Comparison of ENCODE assay signal across 8 cellular contexts in the genomic region with DNA sequence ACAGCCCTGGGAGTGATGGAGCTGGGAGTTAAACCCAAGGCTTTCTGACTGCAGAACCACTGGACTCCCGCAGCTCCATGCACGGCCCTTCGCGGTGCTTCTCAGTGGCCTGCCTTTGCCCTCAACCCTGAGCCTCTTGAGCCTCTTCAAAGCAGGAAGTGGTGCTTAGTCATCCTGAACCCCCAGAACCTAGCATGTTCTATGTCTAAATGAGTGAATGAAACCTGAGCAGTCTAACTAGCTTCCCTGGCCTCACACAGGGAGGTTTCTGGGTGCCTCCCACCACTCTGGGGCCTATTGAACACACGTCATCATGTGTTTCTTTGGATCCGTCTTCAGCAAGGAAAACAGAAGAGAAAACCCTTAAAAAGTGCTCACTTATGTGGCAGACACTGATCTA.
DNase-seq lines count a peak whose midpoint lies in the region; ATAC-seq and TF ChIP-seq lines count a peak whose summit lies in the region.

No MANE protein-coding gene starts in this region.

- no TSS peak for BruUV-seq in MCF 10A (replicated peaks; lab: Mats Ljungman, UMichigan)

- no peaks in the 10 kb centered on the region for H3K9me3 Mint-ChIP-seq in T-helper 2 cell treated with Interferon-gamma antibody and Interleukin-4, amounts not matched to agents 5 μg/mL and 100 μg/mL, for 36 hours
- no peaks in the 10 kb centered on the region for H3K9me3 Mint-ChIP-seq in MCF 10A (ENCODE audit: unreplicated experiment)

- ATAC-seq in GM19035 (IDR thresholded peaks at IDR 0.05; ENCODE audit: unreplicated experiment): peak; percentile 96
- peak; percentile 99 for ATAC-seq in HG02938 (IDR thresholded peaks at IDR 0.05; ENCODE audit: unreplicated experiment)
- no peak for ATAC-seq in left ventricle myocardium superior
- no peak for ATAC-seq in Right ventricle myocardium superior (ENCODE audit: poor library complexity)

- H3K27ac Mint-ChIP-seq in T-helper 2 cell treated with Interferon-gamma antibody and Interleukin-4, amounts not matched to agents 5 μg/mL and 100 μg/mL, for 36 hours: peak overlapping the region; percentile 87
- no peak overlapping the region for H3K27ac Mint-ChIP-seq in MCF 10A (ENCODE audit: low read depth, unreplicated experiment)

- intact Hi-C loops in MCF 10A (cut with micrococcal nuclease): no loop called here
- intact Hi-C loops in left ventricle myocardium superior (cut with micrococcal nuclease): loop anchor here (10.0 kb wide), 1 partner anchor 668 kb away; no protein-coding TSS in a partner anchor
- intact Hi-C loops in Right ventricle myocardium superior (cut with DNase I): no loop called here

- H3K36me3 Mint-ChIP-seq in T-helper 2 cell treated with Interferon-gamma antibody and Interleukin-4, amounts not matched to agents 5 μg/mL and 100 μg/mL, for 36 hours (ENCODE audit: low read depth): no peaks in the 10 kb centered on the region
- H3K36me3 Mint-ChIP-seq in MCF 10A (ENCODE audit: insufficient read depth, unreplicated experiment): no peaks in the 10 kb centered on the region

- peak; percentile 57 for DNase-seq in Daoy (ENCODE audit: low read depth)
- DNase-seq in T-helper 2 cell treated with Interferon-gamma antibody and Interleukin-4, amounts not matched to agents 5 μg/mL and 100 μg/mL, for 36 hours (ENCODE audit: low spot score): peak; percentile 58
- DNase-seq in MCF 10A (ENCODE audit: unreplicated experiment): no peak
- no peak for DNase-seq in left ventricle myocardium superior
- DNase-seq in midbrain (lab: John Stamatoyannopoulos, UW): no peak
- DNase-seq in Right ventricle myocardium superior: no peak

- TF ChIP-seq CTCF in MCF 10A (IDR thresholded peaks at IDR 0.05; ENCODE audit: unreplicated experiment): no peak

- peak overlapping the region; percentile 31 for H3K4me3 Mint-ChIP-seq in T-helper 2 cell treated with Interferon-gamma antibody and Interleukin-4, amounts not matched to agents 5 μg/mL and 100 μg/mL, for 36 hours
- no peak overlapping the region for H3K4me3 Mint-ChIP-seq in MCF 10A (ENCODE audit: unreplicated experiment)

- peaks cover 19% of the 10 kb centered on the region for H3K4me1 Mint-ChIP-seq in T-helper 2 cell treated with Interferon-gamma antibody and Interleukin-4, amounts not matched to agents 5 μg/mL and 100 μg/mL, for 36 hours (ENCODE audit: low read depth)
- H3K4me1 Mint-ChIP-seq in MCF 10A (ENCODE audit: insufficient read depth, unreplicated experiment): no peaks in the 10 kb centered on the region

- POLR2A ChIA-PET in MCF 10A (lab: Yijun Ruan, JAX): no interaction called here

- H3K27me3 Mint-ChIP-seq in T-helper 2 cell treated with Interferon-gamma antibody and Interleukin-4, amounts not matched to agents 5 μg/mL and 100 μg/mL, for 36 hours (ENCODE audit: low read depth): no peaks in the 10 kb centered on the region
- peaks cover 35% of the 10 kb centered on the region for H3K27me3 Mint-ChIP-seq in MCF 10A (ENCODE audit: insufficient read depth, unreplicated experiment)

- CTCF ChIA-PET in MCF 10A (lab: Yijun Ruan, JAX): no interaction called here

Comparison
In these comparisons a context has a peak if more than half of its experiments do, and no peak if none do; other contexts are left out.
1. DNase-seq: peak in Daoy (single experiment) and T-helper 2 cell treated with Interferon-gamma antibody and Interleukin-4, amounts not matched to agents 5 μg/mL and 100 μg/mL, for 36 hours (single experiment); none in MCF 10A (single experiment), left ventricle myocardium superior (single experiment), midbrain (single experiment) and Right ventricle myocardium superior (single experiment).
2. ATAC-seq: peak in GM19035 (single experiment) and HG02938 (single experiment); none in left ventricle myocardium superior (single experiment) and Right ventricle myocardium superior (single experiment).